27 cellular contexts compared by ENCODE assay signal in genomic region chr10:6040205-6040604, GRCh38. TPM values are rescaled to one million over a fixed set of nuclear protein-coding genes. Genes with fewer than 3 reads are reported as not detected.
"Had no signal": no experiment of that assay in that cellular context is flagged by ENCODE, and none has a peak within 500 bp of the region (broad histone marks: within the 10 kb centered on the region; RNA-seq: fewer than 3 reads in every experiment).

No MANE protein-coding gene starts in this region.

- DNase-seq: activated CD4-positive, alpha-beta T cell treated with anti-CD3 and anti-CD28 coated beads for 4 hours; amygdala; caudate nucleus; cortex of kidney; effector memory CD8-positive, alpha-beta T cell; left colon; mammary epithelial cell; ovary; retina; sigmoid colon; small intestine; stimulated activated CD4-positive, alpha-beta T cell treated with anti-CD3 and anti-CD28 coated beads, Interleukin-4, amount 100 ng/mL, for 4 hours; stimulated activated naive B cell treated with anti-CD40 and anti-IgM and Interleukin-4, amounts not matched to agents 10 μg/mL and 1 μg/mL and 100 μg/mL, for 72 hours; T-helper 9 cell; testis; transverse colon had no signal

- H3K36me3 ChIP-seq: gastroesophageal sphincter, ovary, sigmoid colon, transverse colon had no signal

- H3K27me3 ChIP-seq: gastroesophageal sphincter, hepatocyte, ovary, sigmoid colon, testis, transverse colon had no signal

- H2AFZ ChIP-seq: hepatocyte had no signal

- ATAC-seq: effector memory CD8-positive, alpha-beta T cell; gastroesophageal sphincter; left colon; stimulated activated naive B cell treated with anti-CD40 and anti-IgM and Interleukin-4, amounts not matched to agents 10 μg/mL and 1 μg/mL and 100 μg/mL, for 72 hours had no signal

- H3K4me1 ChIP-seq: gastroesophageal sphincter, sigmoid colon, testis, transverse colon had no signal

- H3K9me3 Mint-ChIP-seq: effector memory CD8-positive, alpha-beta T cell had no signal

- H3K27me3 Mint-ChIP-seq: effector memory CD8-positive, alpha-beta T cell; stimulated activated naive B cell treated with anti-CD40 and anti-IgM and Interleukin-4, amounts not matched to agents 10 μg/mL and 1 μg/mL and 100 μg/mL, for 72 hours had no signal

- FAIRE-seq: keratinocyte, small intestine, TTC549 had no signal

- H3K79me2 ChIP-seq: hepatocyte had no signal

- H3K4me3 ChIP-seq: gastroesophageal sphincter, hepatocyte, ovary, sigmoid colon, SK-N-MC, testis, transverse colon had no signal

- H3K27ac Mint-ChIP-seq: effector memory CD8-positive, alpha-beta T cell; progenitor cell of endocrine pancreas; stimulated activated naive B cell treated with anti-CD40 and anti-IgM and Interleukin-4, amounts not matched to agents 10 μg/mL and 1 μg/mL and 100 μg/mL, for 72 hours had no signal

- H3K9me3 ChIP-seq: ovary, sigmoid colon, testis, transverse colon had no signal

- H3K4me2 ChIP-seq: hepatocyte had no signal

- H3K27ac ChIP-seq: gastroesophageal sphincter, hepatocyte, ovary, sigmoid colon, SK-N-MC, testis, transverse colon, VCaP had no signal

- H3K4me3 Mint-ChIP-seq: effector memory CD8-positive, alpha-beta T cell; stimulated activated naive B cell treated with anti-CD40 and anti-IgM and Interleukin-4, amounts not matched to agents 10 μg/mL and 1 μg/mL and 100 μg/mL, for 72 hours had no signal

RNA-seq across cellular contexts. Expression of gene IL2RA, which starts 22.0 kb away (rescaled TPM):
- total RNA-seq: chondrocyte, fibroblast of lung, fibroblast of villous mesenchyme, hepatocyte, mammary epithelial cell, progenitor cell of endocrine pancreas had no signal
- polyA plus RNA-seq: fibroblast of lung, hepatocyte, keratinocyte, mammary epithelial cell, neural cell had no signal
